ENCODE assay signal across 1 cellular context in the genomic region with DNA sequence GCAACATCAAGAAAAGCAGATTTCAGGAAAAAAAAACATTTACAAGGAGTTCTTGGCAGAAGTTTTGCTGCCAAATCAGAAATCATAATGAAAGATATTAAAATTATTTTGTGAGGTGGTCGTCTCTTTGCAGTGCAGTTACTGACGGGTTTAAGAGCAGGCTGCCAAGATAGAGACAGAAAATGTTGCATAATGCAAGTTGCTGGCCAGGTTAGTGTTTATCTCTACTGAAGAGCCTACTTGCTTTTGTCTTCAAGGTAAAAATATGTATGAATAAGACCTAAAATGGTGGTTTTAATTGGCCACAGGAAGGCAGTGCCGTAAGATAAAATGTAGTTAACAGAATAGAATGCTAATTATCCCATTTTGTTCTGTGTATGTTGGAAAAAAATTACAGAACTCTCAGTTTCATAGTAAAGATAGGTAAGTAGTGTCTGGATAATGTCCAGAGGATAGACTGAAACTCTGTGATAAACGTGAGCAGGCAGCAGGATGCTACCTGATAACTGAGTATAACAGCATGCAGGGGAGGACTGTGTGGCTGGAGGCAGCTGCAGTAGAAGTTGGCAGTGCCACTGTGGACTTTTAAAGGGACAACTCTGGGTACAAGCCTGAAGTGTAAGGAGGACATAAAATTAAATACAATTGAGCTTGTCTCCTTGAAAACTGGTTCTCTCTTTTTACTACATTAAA.
TF ChIP-seq lines count a peak whose summit lies in the region.

No MANE protein-coding gene starts in this region.

TF ChIP-seq in GM23338, 12 proteins besides CTCF, POLR2A, EP300 and RAD21 (continued from another document):
- TF ChIP-seq, protein P1, sequence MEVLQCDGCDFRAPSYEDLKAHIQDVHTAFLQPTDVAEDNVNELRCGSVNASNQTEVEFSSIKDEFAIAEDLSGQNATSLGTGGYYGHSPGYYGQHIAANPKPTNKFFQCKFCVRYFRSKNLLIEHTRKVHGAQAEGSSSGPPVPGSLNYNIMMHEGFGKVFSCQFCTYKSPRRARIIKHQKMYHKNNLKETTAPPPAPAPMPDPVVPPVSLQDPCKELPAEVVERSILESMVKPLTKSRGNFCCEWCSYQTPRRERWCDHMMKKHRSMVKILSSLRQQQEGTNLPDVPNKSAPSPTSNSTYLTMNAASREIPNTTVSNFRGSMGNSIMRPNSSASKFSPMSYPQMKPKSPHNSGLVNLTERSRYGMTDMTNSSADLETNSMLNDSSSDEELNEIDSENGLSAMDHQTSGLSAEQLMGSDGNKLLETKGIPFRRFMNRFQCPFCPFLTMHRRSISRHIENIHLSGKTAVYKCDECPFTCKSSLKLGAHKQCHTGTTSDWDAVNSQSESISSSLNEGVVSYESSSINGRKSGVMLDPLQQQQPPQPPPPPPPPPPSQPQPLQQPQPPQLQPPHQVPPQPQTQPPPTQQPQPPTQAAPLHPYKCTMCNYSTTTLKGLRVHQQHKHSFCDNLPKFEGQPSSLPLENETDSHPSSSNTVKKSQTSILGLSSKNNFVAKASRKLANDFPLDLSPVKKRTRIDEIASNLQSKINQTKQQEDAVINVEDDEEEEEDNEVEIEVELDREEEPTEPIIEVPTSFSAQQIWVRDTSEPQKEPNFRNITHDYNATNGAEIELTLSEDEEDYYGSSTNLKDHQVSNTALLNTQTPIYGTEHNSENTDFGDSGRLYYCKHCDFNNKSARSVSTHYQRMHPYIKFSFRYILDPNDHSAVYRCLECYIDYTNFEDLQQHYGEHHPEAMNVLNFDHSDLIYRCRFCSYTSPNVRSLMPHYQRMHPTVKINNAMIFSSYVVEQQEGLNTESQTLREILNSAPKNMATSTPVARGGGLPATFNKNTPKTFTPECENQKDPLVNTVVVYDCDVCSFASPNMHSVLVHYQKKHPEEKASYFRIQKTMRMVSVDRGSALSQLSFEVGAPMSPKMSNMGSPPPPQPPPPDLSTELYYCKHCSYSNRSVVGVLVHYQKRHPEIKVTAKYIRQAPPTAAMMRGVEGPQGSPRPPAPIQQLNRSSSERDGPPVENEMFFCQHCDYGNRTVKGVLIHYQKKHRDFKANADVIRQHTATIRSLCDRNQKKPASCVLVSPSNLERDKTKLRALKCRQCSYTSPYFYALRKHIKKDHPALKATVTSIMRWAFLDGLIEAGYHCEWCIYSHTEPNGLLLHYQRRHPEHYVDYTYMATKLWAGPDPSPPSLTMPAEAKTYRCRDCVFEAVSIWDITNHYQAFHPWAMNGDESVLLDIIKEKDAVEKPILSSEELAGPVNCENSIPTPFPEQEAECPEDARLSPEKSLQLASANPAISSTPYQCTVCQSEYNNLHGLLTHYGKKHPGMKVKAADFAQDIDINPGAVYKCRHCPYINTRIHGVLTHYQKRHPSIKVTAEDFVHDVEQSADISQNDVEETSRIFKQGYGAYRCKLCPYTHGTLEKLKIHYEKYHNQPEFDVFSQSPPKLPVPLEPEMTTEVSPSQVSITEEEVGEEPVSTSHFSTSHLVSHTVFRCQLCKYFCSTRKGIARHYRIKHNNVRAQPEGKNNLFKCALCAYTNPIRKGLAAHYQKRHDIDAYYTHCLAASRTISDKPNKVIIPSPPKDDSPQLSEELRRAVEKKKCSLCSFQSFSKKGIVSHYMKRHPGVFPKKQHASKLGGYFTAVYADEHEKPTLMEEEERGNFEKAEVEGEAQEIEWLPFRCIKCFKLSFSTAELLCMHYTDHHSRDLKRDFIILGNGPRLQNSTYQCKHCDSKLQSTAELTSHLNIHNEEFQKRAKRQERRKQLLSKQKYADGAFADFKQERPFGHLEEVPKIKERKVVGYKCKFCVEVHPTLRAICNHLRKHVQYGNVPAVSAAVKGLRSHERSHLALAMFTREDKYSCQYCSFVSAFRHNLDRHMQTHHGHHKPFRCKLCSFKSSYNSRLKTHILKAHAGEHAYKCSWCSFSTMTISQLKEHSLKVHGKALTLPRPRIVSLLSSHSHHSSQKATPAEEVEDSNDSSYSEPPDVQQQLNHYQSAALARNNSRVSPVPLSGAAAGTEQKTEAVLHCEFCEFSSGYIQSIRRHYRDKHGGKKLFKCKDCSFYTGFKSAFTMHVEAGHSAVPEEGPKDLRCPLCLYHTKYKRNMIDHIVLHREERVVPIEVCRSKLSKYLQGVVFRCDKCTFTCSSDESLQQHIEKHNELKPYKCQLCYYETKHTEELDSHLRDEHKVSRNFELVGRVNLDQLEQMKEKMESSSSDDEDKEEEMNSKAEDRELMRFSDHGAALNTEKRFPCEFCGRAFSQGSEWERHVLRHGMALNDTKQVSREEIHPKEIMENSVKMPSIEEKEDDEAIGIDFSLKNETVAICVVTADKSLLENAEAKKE (CRISPR knock-in tag; IDR thresholded peaks at IDR 0.05): no peak
TF ChIP-seq in GM23338: peak in this region for 0.
